1 cellular context compared by ENCODE assay signal in the genomic region with DNA sequence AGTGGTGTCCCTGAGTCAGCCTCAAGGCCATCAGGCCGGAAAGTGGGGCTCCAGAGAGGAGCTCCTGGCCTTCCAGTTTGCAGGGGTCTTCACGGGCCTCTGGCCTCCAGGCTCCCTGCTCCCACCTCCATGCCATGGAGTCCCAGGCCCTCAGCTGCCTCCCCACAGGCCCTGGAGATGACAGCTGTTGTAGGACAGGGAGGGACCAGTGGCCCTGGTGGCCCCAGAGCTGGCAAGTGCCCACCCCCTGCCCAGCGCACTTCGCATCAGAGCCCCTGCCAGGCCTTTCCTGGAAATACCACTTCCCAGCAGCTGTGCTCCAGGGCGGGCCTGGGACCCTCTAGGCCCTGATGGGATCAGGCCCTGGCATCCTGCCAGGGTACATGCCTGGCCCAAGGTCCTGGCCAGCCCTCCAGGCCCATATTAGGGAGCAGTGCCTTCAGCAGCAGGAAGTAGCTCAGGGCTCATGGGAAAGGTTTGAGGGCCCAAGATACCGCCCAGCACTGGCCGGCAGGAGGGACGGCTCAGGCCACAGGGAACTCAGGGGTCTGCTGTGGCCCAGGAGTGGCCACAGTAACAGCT.
TF ChIP-seq lines count a peak whose summit lies in the region.

No MANE protein-coding gene starts in this region.

TF ChIP-seq in K562, 482 proteins besides CTCF, POLR2A, EP300 and RAD21:
- TF ChIP-seq NFIC (IDR thresholded peaks at IDR 0.05) (peak; percentile 76), KDM2B (CRISPR knock-in tag; IDR thresholded peaks at IDR 0.05) (no peak), EZH2 (IDR thresholded peaks at IDR 0.05; ENCODE audit: borderline replicate concordance, low read depth, low read length) (no peak), ZBTB1 (CRISPR knock-in tag; IDR thresholded peaks at IDR 0.05; ENCODE audit: borderline replicate concordance, low read depth) (no peak), ZNF764 (CRISPR knock-in tag; IDR thresholded peaks at IDR 0.05; ENCODE audit: low read depth) (no peak), CBX2 (IDR thresholded peaks at IDR 0.05; ENCODE audit: insufficient read depth, low read length, poor library complexity, severe bottlenecking) (no peak), ERF (CRISPR knock-in tag; IDR thresholded peaks at IDR 0.05) (no peak), BHLHE40 (IDR thresholded peaks at IDR 0.05; ENCODE audit: low read length) (no peak), NFIX (CRISPR knock-in tag; IDR thresholded peaks at IDR 0.05; ENCODE audit: low read depth) (0 out of 2 replicates have a peak, but pooled peaks have one; percentile 7), RNF2 (IDR thresholded peaks at IDR 0.05) (no peak), SRF (CRISPR knock-in tag; IDR thresholded peaks at IDR 0.05) (peak; percentile 51 to 74; a peak in 2 of 4 replicates), IRF2 (CRISPR knock-in tag; IDR thresholded peaks at IDR 0.05) (no peak), CBFA2T3 (IDR thresholded peaks at IDR 0.05) (no peak), ZC3H4 (CRISPR knock-in tag; IDR thresholded peaks at IDR 0.05; ENCODE audit: borderline replicate concordance) (no peak), TAF9B (IDR thresholded peaks at IDR 0.05; ENCODE audit: partially characterized antibody) (no peak), WHSC1 (IDR thresholded peaks at IDR 0.05; ENCODE audit: low read length) (no peak)
- TF ChIP-seq, protein P1, sequence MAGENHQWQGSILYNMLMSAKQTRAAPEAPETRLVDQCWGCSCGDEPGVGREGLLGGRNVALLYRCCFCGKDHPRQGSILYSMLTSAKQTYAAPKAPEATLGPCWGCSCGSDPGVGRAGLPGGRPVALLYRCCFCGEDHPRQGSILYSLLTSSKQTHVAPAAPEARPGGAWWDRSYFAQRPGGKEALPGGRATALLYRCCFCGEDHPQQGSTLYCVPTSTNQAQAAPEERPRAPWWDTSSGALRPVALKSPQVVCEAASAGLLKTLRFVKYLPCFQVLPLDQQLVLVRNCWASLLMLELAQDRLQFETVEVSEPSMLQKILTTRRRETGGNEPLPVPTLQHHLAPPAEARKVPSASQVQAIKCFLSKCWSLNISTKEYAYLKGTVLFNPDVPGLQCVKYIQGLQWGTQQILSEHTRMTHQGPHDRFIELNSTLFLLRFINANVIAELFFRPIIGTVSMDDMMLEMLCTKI (IDR thresholded peaks at IDR 0.05; ENCODE audit: partially characterized antibody), result no peak
- TF ChIP-seq, protein P2, sequence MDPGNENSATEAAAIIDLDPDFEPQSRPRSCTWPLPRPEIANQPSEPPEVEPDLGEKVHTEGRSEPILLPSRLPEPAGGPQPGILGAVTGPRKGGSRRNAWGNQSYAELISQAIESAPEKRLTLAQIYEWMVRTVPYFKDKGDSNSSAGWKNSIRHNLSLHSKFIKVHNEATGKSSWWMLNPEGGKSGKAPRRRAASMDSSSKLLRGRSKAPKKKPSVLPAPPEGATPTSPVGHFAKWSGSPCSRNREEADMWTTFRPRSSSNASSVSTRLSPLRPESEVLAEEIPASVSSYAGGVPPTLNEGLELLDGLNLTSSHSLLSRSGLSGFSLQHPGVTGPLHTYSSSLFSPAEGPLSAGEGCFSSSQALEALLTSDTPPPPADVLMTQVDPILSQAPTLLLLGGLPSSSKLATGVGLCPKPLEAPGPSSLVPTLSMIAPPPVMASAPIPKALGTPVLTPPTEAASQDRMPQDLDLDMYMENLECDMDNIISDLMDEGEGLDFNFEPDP (CRISPR knock-in tag; IDR thresholded peaks at IDR 0.05), result no peak
- TF ChIP-seq, protein P3, sequence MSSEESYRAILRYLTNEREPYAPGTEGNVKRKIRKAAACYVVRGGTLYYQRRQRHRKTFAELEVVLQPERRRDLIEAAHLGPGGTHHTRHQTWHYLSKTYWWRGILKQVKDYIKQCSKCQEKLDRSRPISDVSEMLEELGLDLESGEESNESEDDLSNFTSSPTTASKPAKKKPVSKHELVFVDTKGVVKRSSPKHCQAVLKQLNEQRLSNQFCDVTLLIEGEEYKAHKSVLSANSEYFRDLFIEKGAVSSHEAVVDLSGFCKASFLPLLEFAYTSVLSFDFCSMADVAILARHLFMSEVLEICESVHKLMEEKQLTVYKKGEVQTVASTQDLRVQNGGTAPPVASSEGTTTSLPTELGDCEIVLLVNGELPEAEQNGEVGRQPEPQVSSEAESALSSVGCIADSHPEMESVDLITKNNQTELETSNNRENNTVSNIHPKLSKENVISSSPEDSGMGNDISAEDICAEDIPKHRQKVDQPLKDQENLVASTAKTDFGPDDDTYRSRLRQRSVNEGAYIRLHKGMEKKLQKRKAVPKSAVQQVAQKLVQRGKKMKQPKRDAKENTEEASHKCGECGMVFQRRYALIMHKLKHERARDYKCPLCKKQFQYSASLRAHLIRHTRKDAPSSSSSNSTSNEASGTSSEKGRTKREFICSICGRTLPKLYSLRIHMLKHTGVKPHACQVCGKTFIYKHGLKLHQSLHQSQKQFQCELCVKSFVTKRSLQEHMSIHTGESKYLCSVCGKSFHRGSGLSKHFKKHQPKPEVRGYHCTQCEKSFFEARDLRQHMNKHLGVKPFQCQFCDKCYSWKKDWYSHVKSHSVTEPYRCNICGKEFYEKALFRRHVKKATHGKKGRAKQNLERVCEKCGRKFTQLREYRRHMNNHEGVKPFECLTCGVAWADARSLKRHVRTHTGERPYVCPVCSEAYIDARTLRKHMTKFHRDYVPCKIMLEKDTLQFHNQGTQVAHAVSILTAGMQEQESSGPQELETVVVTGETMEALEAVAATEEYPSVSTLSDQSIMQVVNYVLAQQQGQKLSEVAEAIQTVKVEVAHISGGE (CRISPR knock-in tag; IDR thresholded peaks at IDR 0.05), result no peak
- TF ChIP-seq, protein P4, sequence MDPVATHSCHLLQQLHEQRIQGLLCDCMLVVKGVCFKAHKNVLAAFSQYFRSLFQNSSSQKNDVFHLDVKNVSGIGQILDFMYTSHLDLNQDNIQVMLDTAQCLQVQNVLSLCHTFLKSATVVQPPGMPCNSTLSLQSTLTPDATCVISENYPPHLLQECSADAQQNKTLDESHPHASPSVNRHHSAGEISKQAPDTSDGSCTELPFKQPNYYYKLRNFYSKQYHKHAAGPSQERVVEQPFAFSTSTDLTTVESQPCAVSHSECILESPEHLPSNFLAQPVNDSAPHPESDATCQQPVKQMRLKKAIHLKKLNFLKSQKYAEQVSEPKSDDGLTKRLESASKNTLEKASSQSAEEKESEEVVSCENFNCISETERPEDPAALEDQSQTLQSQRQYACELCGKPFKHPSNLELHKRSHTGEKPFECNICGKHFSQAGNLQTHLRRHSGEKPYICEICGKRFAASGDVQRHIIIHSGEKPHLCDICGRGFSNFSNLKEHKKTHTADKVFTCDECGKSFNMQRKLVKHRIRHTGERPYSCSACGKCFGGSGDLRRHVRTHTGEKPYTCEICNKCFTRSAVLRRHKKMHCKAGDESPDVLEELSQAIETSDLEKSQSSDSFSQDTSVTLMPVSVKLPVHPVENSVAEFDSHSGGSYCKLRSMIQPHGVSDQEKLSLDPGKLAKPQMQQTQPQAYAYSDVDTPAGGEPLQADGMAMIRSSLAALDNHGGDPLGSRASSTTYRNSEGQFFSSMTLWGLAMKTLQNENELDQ (CRISPR knock-in tag; IDR thresholded peaks at IDR 0.05; ENCODE audit: borderline replicate concordance), result no peak
